ENCODE assay signal across 19 cellular contexts in genomic region chr16:967077-967541, GRCh38. TPM values are rescaled to one million over a fixed set of nuclear protein-coding genes. Genes with fewer than 3 reads are reported as not detected.
DNase-seq lines count a peak whose midpoint lies in the region; ATAC-seq and TF ChIP-seq lines count a peak whose summit lies in the region.
"Had no signal": no experiment of that assay in that cellular context is flagged by ENCODE, and none has a peak within 500 bp of the region (broad histone marks: within the 10 kb centered on the region; RNA-seq: fewer than 3 reads in every experiment).

No MANE protein-coding gene starts in this region.

- no peak for TF ChIP-seq EP300 in transverse colon (IDR thresholded peaks at IDR 0.05; ENCODE audit: low read depth)

- TF ChIP-seq POLR2A in right lobe of liver (IDR thresholded peaks at IDR 0.05) (no peak), transverse colon (IDR thresholded peaks at IDR 0.05) (no peak), Peyer's patch (IDR thresholded peaks at IDR 0.05) (no peak)

- peaks cover 25% of the 10 kb centered on the region for H3F3A ChIP-seq in neural progenitor cell (ENCODE audit: low read depth)

- TF ChIP-seq CTCF in RWPE1 (conservative IDR thresholded peaks at IDR 0.05; ENCODE audit: low read depth) (no peak), chondrocyte (IDR thresholded peaks at IDR 0.05) (no peak), right lobe of liver (IDR thresholded peaks at IDR 0.05) (no peak), transverse colon (IDR thresholded peaks at IDR 0.05) (no peak), neural progenitor cell (IDR thresholded peaks at IDR 0.05) (no peak), Peyer's patch (IDR thresholded peaks at IDR 0.05) (no peak)

- H3K4me3 Mint-ChIP-seq in chondrocyte (ENCODE audit: unreplicated experiment) (no peak overlapping the region), neural progenitor cell (no peak overlapping the region)
- H3K4me3 Mint-ChIP-seq: H9 had no signal

- CTCF ChIA-PET in RWPE1 (lab: Yijun Ruan, JAX) = no interaction called here

- H3K4me1 ChIP-seq in right lobe of liver = peaks cover 0 to 13% (median 3%) of the 10 kb centered on the region in 4 donors
- H3K4me1 ChIP-seq in transverse colon = peaks cover 11 to 35% (median 21%) of the 10 kb centered on the region in 4 donors
- H3K4me1 ChIP-seq in neural progenitor cell = peaks cover 15% of the 10 kb centered on the region
- peaks cover 4 to 15% (median 9%) of the 10 kb centered on the region in 4 donors for H3K4me1 ChIP-seq in Peyer's patch

- no peaks in the 10 kb centered on the region for H3K79me2 ChIP-seq in neural progenitor cell (ENCODE audit: low read depth)

- peaks cover 18% of the 10 kb centered on the region for H3K36me3 Mint-ChIP-seq in chondrocyte (ENCODE audit: low read depth)
- H3K36me3 Mint-ChIP-seq in neural progenitor cell = peaks cover 32% of the 10 kb centered on the region

- no peak overlapping the region for H3K4me3 ChIP-seq in right lobe of liver
- no peak overlapping the region for H3K4me3 ChIP-seq in transverse colon
- no peak overlapping the region for H3K4me3 ChIP-seq in neural progenitor cell
- no peak overlapping the region for H3K4me3 ChIP-seq in Peyer's patch
- H3K4me3 ChIP-seq: GM23248, MG63, SJSA1 had no signal

- H3K27ac ChIP-seq in RWPE1 (peak overlapping the region; percentile 15; the same call in 1 of the 2 replicates), right lobe of liver (no peak overlapping the region), transverse colon (no peak overlapping the region), neural progenitor cell (no peak overlapping the region), Peyer's patch (no peak overlapping the region)
- H3K27ac ChIP-seq: GM23248, SJSA1 had no signal

- H3K36me3 ChIP-seq in right lobe of liver = no peaks in the 10 kb centered on the region
- no peaks in the 10 kb centered on the region for H3K36me3 ChIP-seq in transverse colon
- H3K36me3 ChIP-seq in neural progenitor cell = no peaks in the 10 kb centered on the region
- H3K36me3 ChIP-seq in Peyer's patch = no peaks in the 10 kb centered on the region

- POLR2A ChIA-PET in RWPE1 (lab: Yijun Ruan, JAX; ENCODE audit: low non-redundant PET) = interaction anchor here (0.5 kb wide), 1 partner anchor 248 kb away, joined by 8 read pairs; no protein-coding TSS in a partner anchor

- intact Hi-C loops in right lobe of liver (cut with DNase I) = no loop called here
- intact Hi-C loops in transverse colon (cut with DNase I; ENCODE audit: low total_unique reads) = no loop called here

- no peak for ATAC-seq in right lobe of liver
- no peak for ATAC-seq in HG03442 (IDR thresholded peaks at IDR 0.05; ENCODE audit: unreplicated experiment)
- ATAC-seq: Panc1 had no signal

- no peak overlapping the region for H3K4me2 ChIP-seq in neural progenitor cell

- H2AFZ ChIP-seq in neural progenitor cell (replicated peaks) = no peak overlapping the region
- H2AFZ ChIP-seq: GM23248 had no signal

- 92% methylated on average over 14 of the region's 20 CpGs for WGBS in right lobe of liver (ENCODE audit: insufficient coverage, low coverage, low lambda C conversion rate, missing lambda C conversion rate)
- 73 to 81% methylated on average over 5 to 20 of the region's 20 CpGs for WGBS in transverse colon (ENCODE audit: low coverage in 1 of 2), 2 donors

- H3K9me3 Mint-ChIP-seq in chondrocyte (ENCODE audit: low read depth) (peaks cover 11% of the 10 kb centered on the region), neural progenitor cell (peaks cover 23% of the 10 kb centered on the region)

- DNase-seq in RWPE1 (ENCODE audit: low spot score) (no peak), chondrocyte (ENCODE audit: low spot score) (peak; percentile 78), right lobe of liver (peak in 2 of 3 donors; percentile 45 to 48), transverse colon (peak; percentile 52), neural progenitor cell (ENCODE audit: low spot score) (no peak), Peyer's patch (no peak)
- DNase-seq: C1 segment of cervical spinal cord; CD4-positive, alpha-beta memory T cell; COR-L47; DMS53; GM23248; H9; KG1; MG63; NCI-H2029; NCI-H526 treated with DMSO at 0.1 percent for 48 hours had no signal

- in situ Hi-C loops in transverse colon (cut with MboI; ENCODE audit: low pct_ligation_motif_present in 1 of 4, low pct_unique_long_range_greater_than_20kb in 1 of 4, low sequenced_read_pairs in 3 of 4) = no loop called here

- H3K4me1 Mint-ChIP-seq in chondrocyte (ENCODE audit: low read depth) (peaks cover 30% of the 10 kb centered on the region), neural progenitor cell (peaks cover 64% of the 10 kb centered on the region)

- H3K9ac ChIP-seq in neural progenitor cell = no peak overlapping the region
- H3K9ac ChIP-seq: GM23248 had no signal

- H4K20me1 ChIP-seq in neural progenitor cell (ENCODE audit: low read depth) = peaks cover 21% of the 10 kb centered on the region

- no peaks in the 10 kb centered on the region for H3K9me3 ChIP-seq in right lobe of liver
- no peaks in the 10 kb centered on the region for H3K9me3 ChIP-seq in transverse colon
- H3K9me3 ChIP-seq in neural progenitor cell (ENCODE audit: low read depth) = no peaks in the 10 kb centered on the region
- no peaks in the 10 kb centered on the region for H3K9me3 ChIP-seq in Peyer's patch

- no peaks in the 10 kb centered on the region for H3K27me3 ChIP-seq in right lobe of liver
- H3K27me3 ChIP-seq in transverse colon = peaks cover 1% of the 10 kb centered on the region
- peaks cover 21% of the 10 kb centered on the region for H3K27me3 ChIP-seq in neural progenitor cell
- no peaks in the 10 kb centered on the region for H3K27me3 ChIP-seq in Peyer's patch

- H3K27ac Mint-ChIP-seq in chondrocyte (ENCODE audit: unreplicated experiment) (no peak overlapping the region), neural progenitor cell (no peak overlapping the region)
- H3K27ac Mint-ChIP-seq: H9 had no signal

- H3K27me3 Mint-ChIP-seq in chondrocyte (ENCODE audit: low read depth) (peaks cover 4% of the 10 kb centered on the region), neural progenitor cell (ENCODE audit: insufficient read depth, low read depth) (peaks cover 10% of the 10 kb centered on the region)
- H3K27me3 Mint-ChIP-seq: CD4-positive, alpha-beta memory T cell had no signal

RNA-seq across cellular contexts. Expression of gene LMF1, which starts 3.7 kb away (rescaled TPM):
- 21.6 to 25.6 TPM (median 21.7 TPM) in 3 replicates for total RNA-seq in chondrocyte
- total RNA-seq in right lobe of liver = 10 to 100 TPM; 10.9 to 20.0 (median 13.8) TPM
- total RNA-seq in transverse colon = 10 to 100 TPM; 15.9 to 34.8 (median 19.6) TPM
- 3.4 and 26.8 TPM in 2 replicates for total RNA-seq in neural progenitor cell (ENCODE audit: low replicate concordance)
- 10 to 100 TPM; 16.3 to 85.4 (median 54.6) TPM for total RNA-seq in Peyer's patch

RNA-seq across cellular contexts. Expression of gene SOX8, which starts 14.5 kb away (rescaled TPM):
- 0.10 to 0.15 TPM (median 0.15 TPM) in 3 replicates for total RNA-seq in chondrocyte
- under 1 TPM in 3 of 6 experiments, not detected in 3; 0.07 to 0.13 (median 0.09) TPM for total RNA-seq in right lobe of liver
- 1 to 10 TPM in 1 of 4 donors, under 1 TPM in 3; 0.37 to 1.9 (median 0.50) TPM for total RNA-seq in transverse colon
- 0.75 and 3.0 TPM in 2 replicates for total RNA-seq in neural progenitor cell (ENCODE audit: low replicate concordance)
- 1 to 10 TPM in 2 of 4 donors, under 1 TPM in 1, not detected in 1; 0.27 to 3.3 (median 1.1) TPM for total RNA-seq in Peyer's patch

Comparison
In these comparisons a context has a peak if more than half of its experiments do, and no peak if none do; other contexts are left out.
1. DNase-seq: peak in chondrocyte (single experiment), right lobe of liver (2 of 3) and transverse colon (single experiment); none in RWPE1 (single experiment), neural progenitor cell (single experiment) and Peyer's patch (0 of 3).